ENCODE assay signal across 38 cellular contexts in the genomic region with DNA sequence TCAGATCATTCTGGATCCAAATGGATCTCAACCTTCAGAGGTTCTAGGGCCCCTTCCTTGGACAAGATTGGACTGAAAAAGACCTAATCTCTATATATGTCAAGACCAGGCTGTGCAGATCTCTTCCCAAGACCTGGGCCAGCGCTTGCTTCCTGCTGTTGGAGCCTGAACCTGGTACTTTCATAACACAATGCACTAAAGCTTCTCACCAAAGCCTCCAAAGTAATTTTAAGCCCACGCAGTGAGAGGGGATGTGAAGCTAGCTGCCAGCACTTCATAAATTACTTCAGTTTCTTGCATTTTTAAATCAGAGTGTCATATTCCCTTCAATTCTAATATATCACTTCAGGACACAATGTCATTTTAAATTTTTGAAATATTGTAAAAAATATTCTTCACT. TPM values are rescaled to one million over a fixed set of nuclear protein-coding genes. Genes with fewer than 3 reads are reported as not detected.
"Had no signal": no experiment of that assay in that cellular context is flagged by ENCODE, and none has a peak within 500 bp of the region (broad histone marks: within the 10 kb centered on the region; RNA-seq: fewer than 3 reads in every experiment).

No MANE protein-coding gene starts in this region.

- H3K27ac ChIP-seq: KMS-11 had no signal

- DNase-seq: Karpas-422, Kasumi-1, KG1, MG63, MM.1S, MV-4-11, NCI-H1048, NCI-H1092, NCI-H1092 treated with DMSO at 0.1 percent for 48 hours, NCI-H1105, NCI-H1105 treated with DMSO at 0.1 percent for 48 hours, NCI-H1417, NCI-H1417 treated with DMSO at 0.1 percent for 48 hours, NCI-H1436, NCI-H1436 treated with DMSO at 0.1 percent for 48 hours, NCI-H146, NCI-H1694, NCI-H1694 treated with DMSO at 0.1 percent for 48 hours, NCI-H187, NCI-H187 treated with DMSO at 0.1 percent for 48 hours, NCI-H1930, NCI-H2029, NCI-H2029 treated with DMSO at 0.1 percent for 48 hours, NCI-H2081, NCI-H2081 treated with DMSO at 0.1 percent for 48 hours, NCI-H2107, NCI-H2171, NCI-H2171 treated with DMSO at 0.1 percent for 48 hours, NCI-H2227 treated with DMSO at 0.1 percent for 48 hours, NCI-H226, NCI-H345, NCI-H446, NCI-H446 treated with DMSO at 0.1 percent for 48 hours had no signal

- H3K36me3 ChIP-seq: MG63 had no signal

- H3K4me3 ChIP-seq: MG63 had no signal

- H3K9me3 ChIP-seq: MG63 had no signal

- H3K27me3 ChIP-seq: MG63 had no signal

RNA-seq across cellular contexts. Expression of gene LRRC30, which starts 50.7 kb away (rescaled TPM):
- total RNA-seq: LHCN-M2, M059J, MCF 10A, NCI-H460 had no signal
